Comparison of ENCODE assay signal across 13 cellular contexts in genomic region chr15:74959643-74959939, GRCh38. TPM values are rescaled to one million over a fixed set of nuclear protein-coding genes. Genes with fewer than 3 reads are reported as not detected.
A peak's percentile ranks its signal among the peaks of the same experiment; 100 is the strongest.
DNase-seq lines count a peak whose midpoint lies in the region; ATAC-seq, FAIRE-seq and TF ChIP-seq lines count a peak whose summit lies in the region.
"Had no signal": no experiment of that assay in that cellular context is flagged by ENCODE, and none has a peak within 500 bp of the region (broad histone marks: within the 10 kb centered on the region; RNA-seq: fewer than 3 reads in every experiment).

No MANE protein-coding gene starts in this region.

- H3K9me3 Mint-ChIP-seq in stimulated activated naive CD8-positive, alpha-beta T cell treated with anti-CD3 and anti-CD28 coated beads, Interleukin-15, Interleukin-2, amounts not matched to agents 100 ng/mL and 50 ng/mL, for 24 hours: no peaks in the 10 kb centered on the region
- no peaks in the 10 kb centered on the region for H3K9me3 Mint-ChIP-seq in activated CD4-positive, alpha-beta memory T cell treated with anti-CD3 and anti-CD28 coated beads, Interleukin-2, amount 10 ng/mL, durations not matched to agents 7 days and 5 days

- no peak overlapping the region for H2BK120ac ChIP-seq in H1 (replicated peaks; ENCODE audit: low read depth, low read length)

- H3K23me2 ChIP-seq in H1 (ENCODE audit: low read depth, low read length): peaks cover 38% of the 10 kb centered on the region

- no peak overlapping the region for H3K4ac ChIP-seq in H1 (replicated peaks; ENCODE audit: insufficient read length, low read depth, low read length)

- no peak overlapping the region for H2BK12ac ChIP-seq in H1 (ENCODE audit: low read depth, low read length)

- in situ Hi-C loops in ACHN (cut with HindIII; ENCODE audit: low pct_ligation_motif_present, low pct_unique_long_range_greater_than_20kb, low sequenced_read_pairs): no loop called here

- H3K27me3 ChIP-seq in H1 (replicated peaks in 1 of 4; ENCODE audit: control insufficient read depth in 3 of 4, extremely low read depth in 1 of 4, insufficient read depth in 3 of 4, low read length in 3 of 4) (peaks cover 5 to 36% (median 33%) of the 10 kb centered on the region in 4 experiments), neural cell (ENCODE audit: insufficient read depth, low read depth, low read length) (peaks cover 51% of the 10 kb centered on the region)
- H3K27me3 ChIP-seq: testis had no signal

- no peaks in the 10 kb centered on the region for H3K9me2 ChIP-seq in neural cell (ENCODE audit: insufficient read depth, low read length)

- H3K36me3 ChIP-seq in H1 (ENCODE audit: control insufficient read depth in 2 of 4, insufficient read depth in 4 of 4, low read length in 3 of 4) (no peaks in the 10 kb centered on the region), neural cell (ENCODE audit: insufficient read depth, low read length) (no peaks in the 10 kb centered on the region)

- peak overlapping the region; percentile 48 for H3K18ac ChIP-seq in H1 (ENCODE audit: extremely low read depth, low read length)

- peak overlapping the region in 2 of 4 experiments; percentile 65 to 73; a peak in 3 of 8 replicates for H3K4me3 ChIP-seq in H1 (ENCODE audit: extremely low read depth in 1 of 4, insufficient read depth in 2 of 4, low read depth in 3 of 4, low read length in 4 of 4)
- peak overlapping the region; percentile 48 for H3K4me3 ChIP-seq in neural cell (ENCODE audit: low read length)
- H3K4me3 ChIP-seq: PC-9 had no signal

- FAIRE-seq in H1 (lab: Jason Lieb, UNC): no peak
- FAIRE-seq: D721Med, endometrium had no signal

- TF ChIP-seq RAD21 in H1 (IDR thresholded peaks at IDR 0.05 in 1 of 2, conservative IDR thresholded peaks at IDR 0.05 in 1 of 2; ENCODE audit: low read depth in 2 of 2, low read length in 2 of 2): no peak
- TF ChIP-seq RAD21 in neural cell (conservative IDR thresholded peaks at IDR 0.05): no peak

- H2BK5ac ChIP-seq in H1 (ENCODE audit: low read depth, low read length): no peak overlapping the region

- TF ChIP-seq POLR2A in H1 (IDR thresholded peaks at IDR 0.05; ENCODE audit: control extremely low read depth in 1 of 2, low read depth in 2 of 2, low read length in 2 of 2): no peak

- H3K4me3 Mint-ChIP-seq in stimulated activated naive CD8-positive, alpha-beta T cell treated with anti-CD3 and anti-CD28 coated beads, Interleukin-15, Interleukin-2, amounts not matched to agents 100 ng/mL and 50 ng/mL, for 24 hours: peak overlapping the region; percentile 59
- H3K4me3 Mint-ChIP-seq in activated CD4-positive, alpha-beta memory T cell treated with anti-CD3 and anti-CD28 coated beads, Interleukin-2, amount 10 ng/mL, durations not matched to agents 7 days and 5 days: no peak overlapping the region

- no peaks in the 10 kb centered on the region for H3K36me3 Mint-ChIP-seq in stimulated activated naive CD8-positive, alpha-beta T cell treated with anti-CD3 and anti-CD28 coated beads, Interleukin-15, Interleukin-2, amounts not matched to agents 100 ng/mL and 50 ng/mL, for 24 hours (ENCODE audit: low read depth)
- peaks cover 4% of the 10 kb centered on the region for H3K36me3 Mint-ChIP-seq in activated CD4-positive, alpha-beta memory T cell treated with anti-CD3 and anti-CD28 coated beads, Interleukin-2, amount 10 ng/mL, durations not matched to agents 7 days and 5 days (ENCODE audit: low read depth)

- H3K27me3 Mint-ChIP-seq in stimulated activated naive CD8-positive, alpha-beta T cell treated with anti-CD3 and anti-CD28 coated beads, Interleukin-15, Interleukin-2, amounts not matched to agents 100 ng/mL and 50 ng/mL, for 24 hours: peaks cover 49% of the 10 kb centered on the region
- H3K27me3 Mint-ChIP-seq in activated CD4-positive, alpha-beta memory T cell treated with anti-CD3 and anti-CD28 coated beads, Interleukin-2, amount 10 ng/mL, durations not matched to agents 7 days and 5 days: peaks cover 54% of the 10 kb centered on the region

- H3K27ac ChIP-seq in H1 (ENCODE audit: low read depth, low read length) (no peak overlapping the region), neural cell (ENCODE audit: low read length) (no peak overlapping the region)
- H3K27ac ChIP-seq: PC-9, testis had no signal

- H2BK20ac ChIP-seq in H1 (ENCODE audit: low read length): no peak overlapping the region

- H4K5ac ChIP-seq in H1 (ENCODE audit: insufficient read length, low read depth, low read length): no peak overlapping the region

- H2AK5ac ChIP-seq in H1 (ENCODE audit: low read depth, low read length): no peak overlapping the region

- no peak overlapping the region for H3K27ac Mint-ChIP-seq in stimulated activated naive CD8-positive, alpha-beta T cell treated with anti-CD3 and anti-CD28 coated beads, Interleukin-15, Interleukin-2, amounts not matched to agents 100 ng/mL and 50 ng/mL, for 24 hours
- H3K27ac Mint-ChIP-seq in activated CD4-positive, alpha-beta memory T cell treated with anti-CD3 and anti-CD28 coated beads, Interleukin-2, amount 10 ng/mL, durations not matched to agents 7 days and 5 days: no peak overlapping the region

- no peak overlapping the region for H3K14ac ChIP-seq in H1 (ENCODE audit: insufficient read length)

- H3K4me1 ChIP-seq in H1 (replicated peaks in 1 of 4; ENCODE audit: control insufficient read depth in 3 of 4, insufficient read depth in 4 of 4, low read length in 3 of 4): peaks cover 0 to 18% (median 11%) of the 10 kb centered on the region in 4 experiments; a peak in 6 of 7 replicates

- H4K91ac ChIP-seq in H1 (replicated peaks; ENCODE audit: insufficient read length, low read length): no peak overlapping the region

- no peaks in the 10 kb centered on the region for H3K79me1 ChIP-seq in H1 (ENCODE audit: low read depth, low read length)

- H2BK15ac ChIP-seq in H1 (ENCODE audit: low read length): no peak overlapping the region

- no peak for ATAC-seq in stimulated activated naive CD8-positive, alpha-beta T cell treated with anti-CD3 and anti-CD28 coated beads, Interleukin-15, Interleukin-2, amounts not matched to agents 100 U/mL and 50 U/mL, for 24 hours
- no peak for ATAC-seq in HG03095 (IDR thresholded peaks at IDR 0.05; ENCODE audit: unreplicated experiment)

- POLR2A ChIA-PET in H1 (lab: Charles Lee; ENCODE audit: partially characterized antibody): interaction anchor here (1.0 to 5.7 kb wide), 4 partner anchors 9 to 64 kb away, joined by 3 to 29 read pairs (median 6); partner anchors contain the start of genes COX5A and PPCDC
- POLR2A ChIA-PET in activated CD4-positive, alpha-beta memory T cell treated with anti-CD3 and anti-CD28 coated beads, Interleukin-2, amount 10 ng/mL, durations not matched to agents 7 days and 5 days (lab: Charles Lee): interaction anchor here (3.1 kb wide), 1 partner anchor 64 kb away, joined by 8 read pairs; the partner anchor contains the start of gene PPCDC

- no peak for DNase-seq in stimulated activated naive CD8-positive, alpha-beta T cell treated with anti-CD3 and anti-CD28 coated beads, Interleukin-15, Interleukin-2, amounts not matched to agents 100 U/mL and 50 U/mL, for 24 hours
- DNase-seq in H1 (ENCODE audit: low read depth in 1 of 2, low spot score in 2 of 2) (no peak), NCI-H146 treated with DMSO at 0.1 percent for 48 hours (lab: John Stamatoyannopoulos, UW; ENCODE audit: unreplicated experiment) (no peak), ACHN (no peak)
- DNase-seq in activated CD4-positive, alpha-beta memory T cell treated with anti-CD3 and anti-CD28 coated beads, Interleukin-2, amount 10 ng/mL, durations not matched to agents 7 days and 5 days: no peak
- DNase-seq: NCI-H1694 treated with DMSO at 0.1 percent for 48 hours, PC-9, testis had no signal

- H3K23ac ChIP-seq in H1 (ENCODE audit: insufficient read length): no peak overlapping the region

- no peaks in the 10 kb centered on the region for H3F3A ChIP-seq in neural cell (ENCODE audit: insufficient read depth, low read length, poor library complexity, severe bottlenecking)

- no peak for TF ChIP-seq CTCF in H1 (IDR thresholded peaks at IDR 0.05; ENCODE audit: control extremely low read depth in 1 of 3, insufficient read depth in 1 of 3, low read depth in 1 of 3, low read length in 3 of 3)
- TF ChIP-seq CTCF in neural cell (IDR thresholded peaks at IDR 0.05; ENCODE audit: poor library complexity, severe bottlenecking): no peak

- 14% methylated on average over 2 of the region's 4 CpGs; no CpG with 5 or more reads in 1 of the 2 experiments for WGBS in H1 (ENCODE audit: extremely low coverage in 1 of 2, insufficient coverage in 1 of 2, insufficient read length in 1 of 2, insufficient replicate concordance in 2 of 2, low coverage in 1 of 2, low lambda C conversion rate in 2 of 2, missing lambda C conversion rate in 1 of 2), 2 experiments

- CTCF ChIA-PET in H1 (lab: Charles Lee; ENCODE audit: partially characterized antibody): interaction anchor here (0.6 to 4.6 kb wide), 10 partner anchors 8 to 190 kb away, joined by 3 to 20 read pairs (median 3); no protein-coding TSS in a partner anchor
- CTCF ChIA-PET in activated CD4-positive, alpha-beta memory T cell treated with anti-CD3 and anti-CD28 coated beads, Interleukin-2, amount 10 ng/mL, durations not matched to agents 7 days and 5 days (lab: Charles Lee): interaction anchor here (1.2 to 4.3 kb wide), 2 partner anchors 9 to 58 kb away, joined by 4 to 17 read pairs; no protein-coding TSS in a partner anchor

- no peak overlapping the region for H3K9ac ChIP-seq in H1 (replicated peaks in 1 of 4; ENCODE audit: extremely low read depth in 1 of 4, low read depth in 3 of 4, low read length in 3 of 4)
- H3K9ac ChIP-seq in neural cell (ENCODE audit: low read length): no peak overlapping the region

- TF ChIP-seq EP300 in H1 (IDR thresholded peaks at IDR 0.05; ENCODE audit: borderline replicate concordance in 1 of 2, low read depth in 2 of 2, low read length in 2 of 2) (no peak), neural cell (conservative IDR thresholded peaks at IDR 0.05; ENCODE audit: poor library complexity, severe bottlenecking) (no peak)

- H3K4me1 Mint-ChIP-seq in stimulated activated naive CD8-positive, alpha-beta T cell treated with anti-CD3 and anti-CD28 coated beads, Interleukin-15, Interleukin-2, amounts not matched to agents 100 ng/mL and 50 ng/mL, for 24 hours (ENCODE audit: low read depth): peaks cover 55% of the 10 kb centered on the region
- peaks cover 50% of the 10 kb centered on the region for H3K4me1 Mint-ChIP-seq in activated CD4-positive, alpha-beta memory T cell treated with anti-CD3 and anti-CD28 coated beads, Interleukin-2, amount 10 ng/mL, durations not matched to agents 7 days and 5 days

- H4K20me1 ChIP-seq in H1 (replicated peaks in 1 of 2; ENCODE audit: control insufficient read depth in 1 of 2, insufficient read depth in 2 of 2, low read length in 2 of 2) (no peaks in the 10 kb centered on the region), neural cell (ENCODE audit: insufficient read depth) (no peaks in the 10 kb centered on the region)

- H3K79me2 ChIP-seq in H1 (ENCODE audit: control insufficient read depth in 1 of 2, insufficient read depth in 2 of 2, low read length in 2 of 2) (peaks cover 0 to 12% of the 10 kb centered on the region in 2 experiments; a peak in 2 of 4 replicates), neural cell (replicated peaks; ENCODE audit: insufficient read depth, low read length) (no peaks in the 10 kb centered on the region)

- H4K8ac ChIP-seq in H1 (ENCODE audit: extremely low read depth, insufficient read depth, low read length): no peak overlapping the region

- H3K4me2 ChIP-seq in H1 (ENCODE audit: insufficient read depth in 1 of 2, low read depth in 2 of 2, low read length in 2 of 2): peak overlapping the region; percentile 95 to 98
- H3K4me2 ChIP-seq in neural cell (ENCODE audit: low read length): no peak overlapping the region
- H3K4me2 ChIP-seq: PC-9 had no signal

- H3K9me3 ChIP-seq in H1 (ENCODE audit: insufficient read depth in 2 of 2, low read depth in 1 of 2, low read length in 1 of 2): no peaks in the 10 kb centered on the region
- no peaks in the 10 kb centered on the region for H3K9me3 ChIP-seq in neural cell (ENCODE audit: low read length)
- H3K9me3 ChIP-seq: testis had no signal

- H3K56ac ChIP-seq in H1 (replicated peaks; ENCODE audit: insufficient read length, low read depth, low read length): no peak overlapping the region

- H2AFZ ChIP-seq in H1 (ENCODE audit: low read length): no peak overlapping the region
- H2AFZ ChIP-seq in neural cell (ENCODE audit: low read depth, low read length): no peak overlapping the region
- H2AFZ ChIP-seq: PC-9 had no signal

RNA-seq across cellular contexts. Expression of gene RPP25, which starts 3.0 kb away (rescaled TPM):
- 19.4 and 19.8 TPM in 2 replicates for total RNA-seq in H1 (2021; fragmentation: NEBNext Ultra II Directional; extraction: Animal tissue kit (Norgen Biotek cat#: 25700))
- polyA plus RNA-seq in H1 (2011; rRNA removed) (17.4 and 20.0 TPM in 2 replicates), neural cell (2.8 and 4.5 TPM in 2 replicates)
- 13.5 TPM for polyA plus RNA-seq in H1 (2011; cell fraction: cytosol; rRNA removed)
- polyA plus RNA-seq in H1 (2011; cell fraction: nucleus; rRNA removed): 11.8 TPM
- 12.7 to 16.2 TPM (median 14.6 TPM) in 4 replicates for polyA plus RNA-seq in H1 (2012, experiment 1 of 2)
- polyA plus RNA-seq in H1 (2012, experiment 2 of 2): 16.3 TPM
- polyA plus RNA-seq in H1 (2013, experiment 1 of 2): 18.6 TPM
- 18.2 TPM for polyA plus RNA-seq in H1 (2013, experiment 2 of 2)
- 5.3 and 5.4 TPM in 2 replicates for polyA minus RNA-seq in H1 (2011; rRNA and poly(A)+ RNA removed)
- polyA minus RNA-seq in H1 (2011; cell fraction: cytosol; rRNA and poly(A)+ RNA removed): 7.6 TPM
- polyA minus RNA-seq in H1 (2011; cell fraction: nucleus; rRNA and poly(A)+ RNA removed): 9.9 TPM
- polyA minus RNA-seq in neural cell: 4.2 and 6.1 TPM in 2 replicates
- 1 to 10 TPM; 5.0 to 5.1 TPM for total RNA-seq in activated CD4-positive, alpha-beta memory T cell treated with anti-CD3 and anti-CD28 coated beads, Interleukin-2, amount 10 ng/mL, durations not matched to agents 7 days and 5 days

RNA-seq across cellular contexts. Expression of gene COX5A, which starts 21.7 kb away (rescaled TPM):
- total RNA-seq in H1 (2021; fragmentation: NEBNext Ultra II Directional; extraction: Animal tissue kit (Norgen Biotek cat#: 25700)): 367 and 373 TPM in 2 replicates
- 228 and 270 TPM in 2 replicates for polyA plus RNA-seq in H1 (2011; rRNA removed)
- 199 TPM for polyA plus RNA-seq in H1 (2011; cell fraction: cytosol; rRNA removed)
- 180 TPM for polyA plus RNA-seq in H1 (2011; cell fraction: nucleus; rRNA removed)
- 450 to 541 TPM (median 483 TPM) in 4 replicates for polyA plus RNA-seq in H1 (2012, experiment 1 of 2)
- polyA plus RNA-seq in H1 (2012, experiment 2 of 2): 390 TPM
- 715 TPM for polyA plus RNA-seq in H1 (2013, experiment 1 of 2)
- polyA plus RNA-seq in H1 (2013, experiment 2 of 2): 668 TPM
- polyA minus RNA-seq in H1 (2011; rRNA and poly(A)+ RNA removed): 51.3 and 57.4 TPM in 2 replicates
- polyA minus RNA-seq in H1 (2011; cell fraction: cytosol; rRNA and poly(A)+ RNA removed): 129 TPM
- polyA minus RNA-seq in H1 (2011; cell fraction: nucleus; rRNA and poly(A)+ RNA removed): 64.8 TPM
- polyA plus RNA-seq in neural cell: 132 and 155 TPM in 2 replicates
- polyA minus RNA-seq in neural cell: 45.0 and 62.0 TPM in 2 replicates
- 100 to 1,000 TPM; 273 to 274 TPM for total RNA-seq in activated CD4-positive, alpha-beta memory T cell treated with anti-CD3 and anti-CD28 coated beads, Interleukin-2, amount 10 ng/mL, durations not matched to agents 7 days and 5 days

RNA-seq across cellular contexts. Expression of gene SCAMP5, which starts 35.8 kb away (rescaled TPM):
- 51.8 and 55.4 TPM in 2 replicates for total RNA-seq in H1 (2021; fragmentation: NEBNext Ultra II Directional; extraction: Animal tissue kit (Norgen Biotek cat#: 25700))
- polyA plus RNA-seq in H1 (2011; rRNA removed) (94.7 and 96.4 TPM in 2 replicates), neural cell (92.5 and 104 TPM in 2 replicates)
- 67.2 TPM for polyA plus RNA-seq in H1 (2011; cell fraction: cytosol; rRNA removed)
- polyA plus RNA-seq in H1 (2011; cell fraction: nucleus; rRNA removed): 80.9 TPM
- polyA plus RNA-seq in H1 (2012, experiment 1 of 2): 45.3 to 68.0 TPM (median 54.9 TPM) in 4 replicates
- 63.6 TPM for polyA plus RNA-seq in H1 (2012, experiment 2 of 2)
- 44.6 TPM for polyA plus RNA-seq in H1 (2013, experiment 1 of 2)
- polyA plus RNA-seq in H1 (2013, experiment 2 of 2): 46.5 TPM
- 90.2 and 116 TPM in 2 replicates for polyA minus RNA-seq in H1 (2011; rRNA and poly(A)+ RNA removed)
- polyA minus RNA-seq in H1 (2011; cell fraction: cytosol; rRNA and poly(A)+ RNA removed): 36.7 TPM
- polyA minus RNA-seq in H1 (2011; cell fraction: nucleus; rRNA and poly(A)+ RNA removed): 38.4 TPM
- 93.2 and 93.7 TPM in 2 replicates for polyA minus RNA-seq in neural cell
- under 1 TPM; 0.60 to 0.81 TPM for total RNA-seq in activated CD4-positive, alpha-beta memory T cell treated with anti-CD3 and anti-CD28 coated beads, Interleukin-2, amount 10 ng/mL, durations not matched to agents 7 days and 5 days

RNA-seq across cellular contexts. Expression of gene FAM219B, which starts 52.9 kb away (rescaled TPM):
- total RNA-seq in H1 (2021; fragmentation: NEBNext Ultra II Directional; extraction: Animal tissue kit (Norgen Biotek cat#: 25700)): 56.1 and 57.1 TPM in 2 replicates
- polyA plus RNA-seq in H1 (2011; rRNA removed): 66.6 and 91.3 TPM in 2 replicates
- polyA plus RNA-seq in H1 (2011; cell fraction: cytosol; rRNA removed): 111 TPM
- polyA plus RNA-seq in H1 (2011; cell fraction: nucleus; rRNA removed): 237 TPM
- polyA plus RNA-seq in H1 (2012, experiment 1 of 2): 43.7 to 58.2 TPM (median 47.1 TPM) in 4 replicates
- 24.3 TPM for polyA plus RNA-seq in H1 (2012, experiment 2 of 2)
- 42.0 TPM for polyA plus RNA-seq in H1 (2013, experiment 1 of 2)
- 27.8 TPM for polyA plus RNA-seq in H1 (2013, experiment 2 of 2)
- 61.6 and 65.5 TPM in 2 replicates for polyA minus RNA-seq in H1 (2011; rRNA and poly(A)+ RNA removed)
- polyA minus RNA-seq in H1 (2011; cell fraction: cytosol; rRNA and poly(A)+ RNA removed): 27.2 TPM
- polyA minus RNA-seq in H1 (2011; cell fraction: nucleus; rRNA and poly(A)+ RNA removed): 58.1 TPM
- polyA plus RNA-seq in neural cell: 250 and 293 TPM in 2 replicates
- 91.6 and 99.6 TPM in 2 replicates for polyA minus RNA-seq in neural cell
- 100 to 1,000 TPM; 103 to 116 TPM for total RNA-seq in activated CD4-positive, alpha-beta memory T cell treated with anti-CD3 and anti-CD28 coated beads, Interleukin-2, amount 10 ng/mL, durations not matched to agents 7 days and 5 days

Comparison
In these comparisons a context has a peak if more than half of its experiments do, and no peak if none do; other contexts are left out.
1. RNA of gene SCAMP5, which starts 35.8 kb away (total RNA-seq): 51.8 to 55.4 TPM in H1; 0.60 to 0.81 TPM in activated CD4-positive, alpha-beta memory T cell treated with anti-CD3 and anti-CD28 coated beads, Interleukin-2, amount 10 ng/mL, durations not matched to agents 7 days and 5 days; every median in the first group is over 10 times any median in the second.